Comparison of ENCODE assay signal across 22 cellular contexts in genomic region chr10:62237506-62237905, GRCh38. TPM values are rescaled to one million over a fixed set of nuclear protein-coding genes. Genes with fewer than 3 reads are reported as not detected.
"Had no signal": no experiment of that assay in that cellular context is flagged by ENCODE, and none has a peak within 500 bp of the region (broad histone marks: within the 10 kb centered on the region; RNA-seq: fewer than 3 reads in every experiment).

No MANE protein-coding gene starts in this region.

- H3K27ac Mint-ChIP-seq: activated naive CD4-positive, alpha-beta T cell treated with anti-CD3 and anti-CD28 coated beads, Interleukin-2, amount 50 U/mL, for 24 hours; activated naive CD8-positive, alpha-beta T cell treated with anti-CD3 and anti-CD28 coated beads, Interleukin-2, amount 50 U/mL, for 24 hours; natural killer cell; neural progenitor cell had no signal

- H3K36me3 ChIP-seq: breast epithelium, esophagus muscularis mucosa, heart right ventricle, left ventricle myocardium inferior, neural progenitor cell, suprapubic skin, tibial artery, upper lobe of right lung had no signal

- H3K9me3 Mint-ChIP-seq: activated naive CD4-positive, alpha-beta T cell treated with anti-CD3 and anti-CD28 coated beads, Interleukin-2, amount 50 U/mL, for 24 hours; activated naive CD8-positive, alpha-beta T cell treated with anti-CD3 and anti-CD28 coated beads, Interleukin-2, amount 50 U/mL, for 24 hours; activated T-helper 1 cell treated with anti-CD3 and anti-CD28 coated beads, Interleukin-12 subunit alpha, Interleukin-12 subunit beta, Interleukin-2, Interleukin-4 antibody, amounts not matched to agents 30 ng/mL and 10 ng/mL and 1 ng/mL, durations not matched to agents 14 hours and 24 hours and 36 hours; natural killer cell; neural progenitor cell had no signal

- H3K27me3 ChIP-seq: breast epithelium, esophagus muscularis mucosa, heart right ventricle, neural progenitor cell, suprapubic skin, tibial artery, upper lobe of right lung had no signal

- H2AFZ ChIP-seq: neural progenitor cell had no signal

- H3K4me1 ChIP-seq: breast epithelium, neural progenitor cell, suprapubic skin, upper lobe of right lung had no signal

- H3K9ac ChIP-seq: neural progenitor cell had no signal

- ATAC-seq: activated naive CD8-positive, alpha-beta T cell treated with anti-CD3 and anti-CD28 coated beads, Interleukin-2, amount 50 U/mL, for 24 hours; heart right ventricle; natural killer cell; right cardiac atrium; upper lobe of right lung had no signal

- H3K4me3 Mint-ChIP-seq: activated naive CD4-positive, alpha-beta T cell treated with anti-CD3 and anti-CD28 coated beads, Interleukin-2, amount 50 U/mL, for 24 hours; activated naive CD8-positive, alpha-beta T cell treated with anti-CD3 and anti-CD28 coated beads, Interleukin-2, amount 50 U/mL, for 24 hours; natural killer cell; neural progenitor cell had no signal

- H3K4me3 ChIP-seq: breast epithelium, esophagus muscularis mucosa, heart right ventricle, left ventricle myocardium inferior, lung, neural progenitor cell, suprapubic skin, tibial artery, upper lobe of right lung had no signal

- H3K4me1 Mint-ChIP-seq: neural progenitor cell had no signal

- H3K27ac ChIP-seq: breast epithelium, esophagus muscularis mucosa, heart right ventricle, left ventricle myocardium inferior, neural progenitor cell, suprapubic skin, tibial artery, upper lobe of right lung had no signal

- H3K4me2 ChIP-seq: neural progenitor cell had no signal

- H3K9me3 ChIP-seq: breast epithelium, esophagus muscularis mucosa, heart right ventricle, left ventricle myocardium inferior, suprapubic skin, tibial artery, upper lobe of right lung had no signal

- H3K27me3 Mint-ChIP-seq: activated naive CD4-positive, alpha-beta T cell treated with anti-CD3 and anti-CD28 coated beads, Interleukin-2, amount 50 U/mL, for 24 hours; activated naive CD8-positive, alpha-beta T cell treated with anti-CD3 and anti-CD28 coated beads, Interleukin-2, amount 50 U/mL, for 24 hours had no signal

- DNase-seq: activated CD4-positive, alpha-beta T cell treated with anti-CD3 and anti-CD28 coated beads, Interleukin-2, amount 50 U/mL, for 1 hour; activated effector memory CD4-positive, alpha-beta T cell treated with anti-CD3 and anti-CD28 coated beads, Interleukin-2, amount 50 U/mL, for 16 hours; activated naive CD8-positive, alpha-beta T cell treated with anti-CD3 and anti-CD28 coated beads, Interleukin-2, amount 50 U/mL, for 24 hours; activated T-cell treated with anti-CD3 and anti-CD28 coated beads for 4 hours; central memory CD4-positive, alpha-beta T cell; foreskin melanocyte; heart right ventricle; left ventricle myocardium inferior; mesendoderm; natural killer cell; posterior cingulate gyrus; right cardiac atrium; stimulated activated naive CD4-positive, alpha-beta T cell; tibial artery; upper lobe of right lung had no signal

- H3K36me3 Mint-ChIP-seq: activated naive CD4-positive, alpha-beta T cell treated with anti-CD3 and anti-CD28 coated beads, Interleukin-2, amount 50 U/mL, for 24 hours; natural killer cell had no signal

RNA-seq across cellular contexts. Expression of gene RTKN2, which starts 31.1 kb away (rescaled TPM):
- total RNA-seq: left ventricle myocardium inferior had no signal
